Comparison of ENCODE assay signal across 8 cellular contexts in the genomic region with DNA sequence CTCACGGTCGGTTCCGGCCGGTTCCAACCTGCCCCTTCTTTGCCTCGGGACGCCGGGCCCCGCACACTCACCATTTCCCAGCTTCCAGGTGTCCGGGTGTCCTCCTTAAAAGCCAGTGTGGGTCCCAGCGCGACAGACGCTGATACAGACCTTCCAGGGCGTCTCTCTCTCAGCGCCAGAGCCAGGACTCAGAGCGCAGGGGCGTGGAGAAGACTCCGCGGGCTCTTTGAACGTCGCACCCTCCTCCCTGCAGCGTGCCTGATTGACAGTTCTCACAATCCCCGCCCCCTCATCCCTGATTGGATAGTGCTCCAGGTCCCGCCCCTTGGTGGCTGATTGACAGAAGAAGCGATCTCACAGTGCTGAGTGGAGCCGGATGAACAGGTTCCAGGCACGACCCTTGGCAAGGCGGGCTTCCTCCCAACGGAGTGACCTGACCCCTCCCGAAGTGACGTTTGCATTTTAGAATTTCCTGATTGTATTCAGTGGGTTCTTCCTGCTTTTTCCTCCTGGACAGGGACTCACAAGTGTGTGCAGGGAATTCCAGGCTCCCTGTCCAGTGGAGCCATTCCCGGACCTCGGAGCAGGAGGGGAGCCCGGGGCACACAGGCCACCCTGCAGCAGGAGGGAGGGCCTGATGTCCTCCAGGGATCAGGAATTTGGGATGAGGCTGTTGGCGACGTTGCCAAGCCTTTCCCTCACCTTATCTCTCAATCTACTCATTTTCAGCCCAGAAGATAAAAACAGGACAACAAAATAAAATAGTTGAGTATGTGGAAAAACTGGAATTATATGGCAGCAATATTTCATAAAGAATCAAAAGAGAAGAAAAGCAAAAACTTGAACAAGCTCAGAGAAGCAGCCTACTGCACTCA. TPM values are rescaled to one million over a fixed set of nuclear protein-coding genes. Genes with fewer than 3 reads are reported as not detected.
A peak's percentile ranks its signal among the peaks of the same experiment; 100 is the strongest.
DNase-seq lines count a peak whose midpoint lies in the region; ATAC-seq, FAIRE-seq and TF ChIP-seq lines count a peak whose summit lies in the region.

A gene (minus strand): TSS at position 201 of the 875 bp plus-strand sequence. CDS start 127 bp downstream, at position 74.

- H3K56ac ChIP-seq in H1 (replicated peaks; ENCODE audit: insufficient read length, low read depth, low read length): no peak within 1 kb of the TSS

- H4K20me1 ChIP-seq in H1 (replicated peaks in 1 of 2; ENCODE audit: control insufficient read depth in 1 of 2, insufficient read depth in 2 of 2, low read length in 2 of 2): peaks cover 0 to 3% of the 10 kb centered on the region in 2 experiments

- H3K23ac ChIP-seq in H1 (ENCODE audit: insufficient read length): no peak within 1 kb of the TSS

- FAIRE-seq in H1 (lab: Jason Lieb, UNC): peak; percentile 70

- H2BK15ac ChIP-seq in H1 (ENCODE audit: low read length): no peak within 1 kb of the TSS

- peak within 1 kb of the TSS; percentile 95 for H3K4me3 Mint-ChIP-seq in memory B cell

- no peaks in the 10 kb centered on the region for H3K27me3 Mint-ChIP-seq in memory B cell

- TF ChIP-seq EP300 in H1 (IDR thresholded peaks at IDR 0.05; ENCODE audit: borderline replicate concordance in 1 of 2, low read depth in 2 of 2, low read length in 2 of 2): no peak

- 3% methylated on average over 32 of the region's 35 CpGs; no CpG with 5 or more reads in 1 of the 2 experiments for WGBS in H1 (ENCODE audit: extremely low coverage in 1 of 2, insufficient coverage in 1 of 2, insufficient read length in 1 of 2, insufficient replicate concordance in 2 of 2, low coverage in 1 of 2, low lambda C conversion rate in 2 of 2, missing lambda C conversion rate in 1 of 2), 2 experiments

- peak; percentile 98 for ATAC-seq in memory B cell (ENCODE audit: low read depth)

- no peak within 1 kb of the TSS for H4K91ac ChIP-seq in H1 (replicated peaks; ENCODE audit: insufficient read length, low read length)

- peak within 1 kb of the TSS; percentile 85 for H2AFZ ChIP-seq in H1 (ENCODE audit: low read length)

- peaks cover 2% of the 10 kb centered on the region for H3K9me3 Mint-ChIP-seq in memory B cell

- H3K79me2 ChIP-seq in H1 (ENCODE audit: control insufficient read depth in 1 of 2, insufficient read depth in 2 of 2, low read length in 2 of 2): no peaks in the 10 kb centered on the region

- H2BK120ac ChIP-seq in H1 (replicated peaks; ENCODE audit: low read depth, low read length): no peak within 1 kb of the TSS

- no peak within 1 kb of the TSS for H2AK5ac ChIP-seq in H1 (ENCODE audit: low read depth, low read length)

- DNase-seq in COLO829 (ENCODE audit: low spot score): peak; percentile 95
- peak; percentile 96 for DNase-seq in GM20000 (ENCODE audit: low spot score)
- DNase-seq in HS-5 (ENCODE audit: low read depth): peak; percentile 97
- DNase-seq in NK-92 (lab: John Stamatoyannopoulos, UW; ENCODE audit: unreplicated experiment): peak; percentile 80
- peak; percentile 90 to 95 (median 92) for DNase-seq in activated CD8-positive, alpha-beta memory T cell treated with anti-CD3 and anti-CD28 coated beads for 48 hours (ENCODE audit: low read depth in 2 of 3, low spot score in 2 of 3)
- peak; percentile 94 to 98 for DNase-seq in H1 (ENCODE audit: low read depth in 1 of 2, low spot score in 2 of 2)
- DNase-seq in memory B cell (ENCODE audit: low spot score in 2 of 2): peak; percentile 86 to 94
- peak; percentile 98 for DNase-seq in stimulated activated CD8-positive, alpha-beta memory T cell treated with anti-CD3 and anti-CD28 coated beads, Interleukin-12 subunit alpha, Interleukin-12 subunit beta, amount 100 ng/mL, for 1 hour (ENCODE audit: low read depth)

- CTCF ChIA-PET in H1 (lab: Charles Lee; ENCODE audit: partially characterized antibody): interaction anchor here (0.6 to 3.2 kb wide), 4 partner anchors 39 to 80 kb away, joined by 3 to 15 read pairs (median 4); no protein-coding TSS in a partner anchor

- peaks cover 2% of the 10 kb centered on the region for H3K36me3 Mint-ChIP-seq in memory B cell

- H3K4me1 Mint-ChIP-seq in memory B cell: peaks cover 11% of the 10 kb centered on the region

- no peaks in the 10 kb centered on the region for H3K9me3 ChIP-seq in H1 (ENCODE audit: insufficient read depth in 2 of 2, low read depth in 1 of 2, low read length in 1 of 2)

- H3K4me3 ChIP-seq in H1 (ENCODE audit: extremely low read depth in 1 of 4, insufficient read depth in 2 of 4, low read depth in 3 of 4, low read length in 4 of 4): peak within 1 kb of the TSS; percentile 51 to 79 (median 74)

- peak within 1 kb of the TSS; percentile 11 for H3K18ac ChIP-seq in H1 (ENCODE audit: extremely low read depth, low read length)

- no peak within 1 kb of the TSS; the same call in 1 of the 2 replicates for H2BK12ac ChIP-seq in H1 (ENCODE audit: low read depth, low read length)

- peak within 1 kb of the TSS; percentile 18 for H3K27ac Mint-ChIP-seq in memory B cell

- H3K9ac ChIP-seq in H1 (replicated peaks in 1 of 4; ENCODE audit: extremely low read depth in 1 of 4, low read depth in 3 of 4, low read length in 3 of 4): peak within 1 kb of the TSS; percentile 40 to 66 (median 62)

- peak in 1 of 2 experiments; percentile 60; a peak in 2 of 3 replicates for TF ChIP-seq POLR2A in H1 (IDR thresholded peaks at IDR 0.05; ENCODE audit: control extremely low read depth in 1 of 2, low read depth in 2 of 2, low read length in 2 of 2)

- H3K14ac ChIP-seq in H1 (ENCODE audit: insufficient read length): no peak within 1 kb of the TSS

- H4K5ac ChIP-seq in H1 (ENCODE audit: insufficient read length, low read depth, low read length): no peak within 1 kb of the TSS

- H3K4me2 ChIP-seq in H1 (ENCODE audit: insufficient read depth in 1 of 2, low read depth in 2 of 2, low read length in 2 of 2): peak within 1 kb of the TSS; percentile 65 to 95

- no peak within 1 kb of the TSS for H2BK20ac ChIP-seq in H1 (ENCODE audit: low read length)

- no peak within 1 kb of the TSS for H3K27ac ChIP-seq in H1 (ENCODE audit: low read depth, low read length)

- TF ChIP-seq CTCF in GM20000 (IDR thresholded peaks at IDR 0.05; ENCODE audit: extremely low read depth, missing control alignments) (no peak), H1 (IDR thresholded peaks at IDR 0.05; ENCODE audit: control extremely low read depth in 1 of 3, insufficient read depth in 1 of 3, low read depth in 1 of 3, low read length in 3 of 3) (no peak)

- POLR2A ChIA-PET in H1 (lab: Charles Lee; ENCODE audit: partially characterized antibody): interaction anchor here (1.0 to 1.6 kb wide), 3 partner anchors 44 to 65 kb away, joined by 3 to 4 read pairs (median 3); no protein-coding TSS in a partner anchor

- no peak within 1 kb of the TSS; the same call in 1 of the 2 replicates for H2BK5ac ChIP-seq in H1 (ENCODE audit: low read depth, low read length)

- H4K8ac ChIP-seq in H1 (ENCODE audit: extremely low read depth, insufficient read depth, low read length): peak within 1 kb of the TSS; percentile 97

- H3K27me3 ChIP-seq in H1 (replicated peaks in 1 of 4; ENCODE audit: control insufficient read depth in 3 of 4, extremely low read depth in 1 of 4, insufficient read depth in 3 of 4, low read length in 3 of 4): peaks cover 0 to 18% (median 15%) of the 10 kb centered on the region in 4 experiments; a peak in 5 of 7 replicates

- no peak for TF ChIP-seq RAD21 in H1 (IDR thresholded peaks at IDR 0.05 in 1 of 2, conservative IDR thresholded peaks at IDR 0.05 in 1 of 2; ENCODE audit: low read depth in 2 of 2, low read length in 2 of 2)

- no peaks in the 10 kb centered on the region; a peak in 3 of 7 replicates for H3K4me1 ChIP-seq in H1 (replicated peaks in 1 of 4; ENCODE audit: control insufficient read depth in 3 of 4, insufficient read depth in 4 of 4, low read length in 3 of 4)

- H3K23me2 ChIP-seq in H1 (ENCODE audit: low read depth, low read length): peaks cover 10% of the 10 kb centered on the region; the same call in 1 of the 2 replicates

- H3K79me1 ChIP-seq in H1 (ENCODE audit: low read depth, low read length): no peaks in the 10 kb centered on the region

- no peaks in the 10 kb centered on the region for H3K36me3 ChIP-seq in H1 (ENCODE audit: control insufficient read depth in 2 of 4, insufficient read depth in 4 of 4, low read length in 3 of 4)

- no peak within 1 kb of the TSS for H3K4ac ChIP-seq in H1 (replicated peaks; ENCODE audit: insufficient read length, low read depth, low read length)

TF ChIP-seq in H1, 55 proteins besides CTCF, POLR2A, EP300 and RAD21 (continues in another document):
- TF ChIP-seq SIRT6 (IDR thresholded peaks at IDR 0.05; ENCODE audit: low read length): no peak
- peak; percentile 80 for TF ChIP-seq CHD2 (IDR thresholded peaks at IDR 0.05; ENCODE audit: low read length)
- peak; percentile 50; the same call in 1 of the 2 replicates for TF ChIP-seq RBBP5 (IDR thresholded peaks at IDR 0.05; ENCODE audit: borderline replicate concordance, low read depth, low read length)
- TF ChIP-seq, protein P1, sequence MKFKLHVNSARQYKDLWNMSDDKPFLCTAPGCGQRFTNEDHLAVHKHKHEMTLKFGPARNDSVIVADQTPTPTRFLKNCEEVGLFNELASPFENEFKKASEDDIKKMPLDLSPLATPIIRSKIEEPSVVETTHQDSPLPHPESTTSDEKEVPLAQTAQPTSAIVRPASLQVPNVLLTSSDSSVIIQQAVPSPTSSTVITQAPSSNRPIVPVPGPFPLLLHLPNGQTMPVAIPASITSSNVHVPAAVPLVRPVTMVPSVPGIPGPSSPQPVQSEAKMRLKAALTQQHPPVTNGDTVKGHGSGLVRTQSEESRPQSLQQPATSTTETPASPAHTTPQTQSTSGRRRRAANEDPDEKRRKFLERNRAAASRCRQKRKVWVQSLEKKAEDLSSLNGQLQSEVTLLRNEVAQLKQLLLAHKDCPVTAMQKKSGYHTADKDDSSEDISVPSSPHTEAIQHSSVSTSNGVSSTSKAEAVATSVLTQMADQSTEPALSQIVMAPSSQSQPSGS (IDR thresholded peaks at IDR 0.05; ENCODE audit: low read length): no peak
- TF ChIP-seq POU5F1 (IDR thresholded peaks at IDR 0.05; ENCODE audit: low read depth, low read length): no peak
- TF ChIP-seq MAFK (IDR thresholded peaks at IDR 0.05; ENCODE audit: low read depth, low read length): no peak
- no peak for TF ChIP-seq JUN (IDR thresholded peaks at IDR 0.05; ENCODE audit: low read depth, low read length)
- no peak for TF ChIP-seq SAP30 (IDR thresholded peaks at IDR 0.05; ENCODE audit: insufficient read depth, insufficient replicate concordance, low read length)
- TF ChIP-seq TBP (IDR thresholded peaks at IDR 0.05; ENCODE audit: low read depth, low read length): peak; percentile 43; the same call in 1 of the 2 replicates

RNA-seq across cellular contexts. Expression of the gene that starts here (rescaled TPM):
- 2.4 and 2.9 TPM in 2 replicates for total RNA-seq in H1 (2021; fragmentation: NEBNext Ultra II Directional; extraction: Animal tissue kit (Norgen Biotek cat#: 25700))
- 0.73 and 0.93 TPM in 2 replicates for polyA plus RNA-seq in H1 (2011; rRNA removed)
- 1.0 TPM for polyA plus RNA-seq in H1 (2011; cell fraction: cytosol; rRNA removed)
- 0.40 TPM for polyA plus RNA-seq in H1 (2011; cell fraction: nucleus; rRNA removed)
- 1.1 to 2.2 TPM (median 1.4 TPM) in 4 replicates for polyA plus RNA-seq in H1 (2012, experiment 1 of 2)
- polyA plus RNA-seq in H1 (2012, experiment 2 of 2): not detected
- polyA plus RNA-seq in H1 (2013, experiment 1 of 2): 0.83 TPM
- 1.1 TPM for polyA plus RNA-seq in H1 (2013, experiment 2 of 2)
- 2.8 and 5.5 TPM in 2 replicates for polyA minus RNA-seq in H1 (2011; rRNA and poly(A)+ RNA removed)
- 3.7 TPM for polyA minus RNA-seq in H1 (2011; cell fraction: cytosol; rRNA and poly(A)+ RNA removed)
- 3.0 TPM for polyA minus RNA-seq in H1 (2011; cell fraction: nucleus; rRNA and poly(A)+ RNA removed)
